Comparison of ENCODE assay signal across 7 cellular contexts in the genomic region with DNA sequence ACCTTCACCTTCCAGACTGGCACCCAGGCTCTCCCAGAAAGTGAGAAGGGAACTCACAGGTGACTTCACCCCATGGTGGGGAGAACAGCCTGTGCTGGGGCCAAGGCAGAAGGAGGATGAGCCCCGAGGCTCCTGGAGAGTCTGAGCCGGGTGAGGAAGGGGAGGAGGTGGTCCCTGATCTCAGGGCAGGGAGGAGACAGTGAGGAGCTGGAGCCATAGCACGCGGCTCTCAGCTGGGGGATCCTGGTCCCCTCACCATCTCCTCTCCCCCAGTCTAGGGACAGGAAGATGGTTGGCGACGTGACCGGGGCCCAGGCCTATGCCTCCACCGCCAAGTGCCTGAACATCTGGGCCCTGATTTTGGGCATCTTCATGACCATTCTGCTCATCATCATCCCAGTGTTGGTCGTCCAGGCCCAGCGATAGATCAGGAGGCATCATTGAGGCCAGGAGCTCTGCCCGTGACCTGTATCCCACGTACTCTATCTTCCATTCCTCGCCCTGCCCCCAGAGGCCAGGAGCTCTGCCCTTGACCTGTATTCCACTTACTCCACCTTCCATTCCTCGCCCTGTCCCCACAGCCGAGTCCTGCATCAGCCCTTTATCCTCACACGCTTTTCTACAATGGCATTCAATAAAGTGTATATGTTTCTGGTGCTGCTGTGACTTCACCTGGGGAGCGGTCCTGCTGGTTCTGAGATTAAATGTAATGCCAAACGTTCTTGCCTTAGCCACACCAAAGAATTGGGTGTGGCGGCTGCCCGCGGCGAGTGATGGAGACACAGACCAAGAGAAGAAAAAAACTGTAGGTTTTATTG. TPM values are rescaled to one million over a fixed set of nuclear protein-coding genes. Genes with fewer than 3 reads are reported as not detected.
DNase-seq lines count a peak whose midpoint lies in the region; ATAC-seq, FAIRE-seq and TF ChIP-seq lines count a peak whose summit lies in the region.
"Not testable (repeated sequence)": the region's sequence is repeated elsewhere in the genome, so short reads cannot be mapped to it uniquely, and the experiment has no call there.
"Had no signal": no experiment of that assay in that cellular context is flagged by ENCODE, and none has a peak within 500 bp of the region (broad histone marks: within the 10 kb centered on the region; RNA-seq: fewer than 3 reads in every experiment).

No MANE protein-coding gene starts in this region.

- H3K4me1 ChIP-seq in GM23338 (ENCODE audit: insufficient read depth) (peaks cover 61% of the 10 kb centered on the region), neutrophil (ENCODE audit: control insufficient read depth in 1 of 2, insufficient read depth in 1 of 2, low read depth in 1 of 2, low read length in 1 of 2) (peaks cover 52 to 70% of the 10 kb centered on the region in 2 experiments), transverse colon (peaks cover 22 to 45% (median 29%) of the 10 kb centered on the region in 4 donors)

- peaks cover 63% of the 10 kb centered on the region for H3K4me1 Mint-ChIP-seq in GM23338
- peaks cover 56% of the 10 kb centered on the region for H3K4me1 Mint-ChIP-seq in activated B cell treated with CpG ODN at 0.5 μM for 24 hours

- 55 to 57% methylated on average over 12 to 22 of the region's 22 CpGs for WGBS in transverse colon (ENCODE audit: low coverage in 1 of 2), 2 donors

- CTCF ChIA-PET in activated B cell treated with CpG ODN at 0.5 μM for 24 hours (lab: Charles Lee): interaction anchor here (1.0 to 1.7 kb wide), 4 partner anchors 8 to 58 kb away, joined by 3 to 6 read pairs (median 4); no protein-coding TSS in a partner anchor

- H3K9me2 ChIP-seq in GM23338 (ENCODE audit: insufficient read depth): not testable (repeated sequence)

- not testable (repeated sequence) for H3K27ac ChIP-seq in GM23338 (ENCODE audit: low read depth)
- peak overlapping the region; percentile 97 for H3K27ac ChIP-seq in neutrophil
- H3K27ac ChIP-seq in transverse colon: peak overlapping the region; percentile 69 to 89 (median 78)

- peak overlapping the region; percentile 86 for H3K4me3 Mint-ChIP-seq in GM23338
- H3K4me3 Mint-ChIP-seq in activated B cell treated with CpG ODN at 0.5 μM for 24 hours: peak overlapping the region; percentile 99

- H2AFZ ChIP-seq in GM23338: not testable (repeated sequence)

- not testable (repeated sequence) for TF ChIP-seq CTCF in GM23338 (conservative IDR thresholded peaks at IDR 0.05; ENCODE audit: low read depth in 2 of 2); activated B cell treated with CpG ODN at 0.5 μM for 24 hours (IDR thresholded peaks at IDR 0.05); bronchial epithelial cell (IDR thresholded peaks at IDR 0.05; ENCODE audit: insufficient read depth, low read length, severe bottlenecking); neutrophil (IDR thresholded peaks at IDR 0.05); transverse colon (IDR thresholded peaks at IDR 0.05)

- intact Hi-C loops in activated B cell treated with CpG ODN at 0.5 μM for 24 hours (cut with micrococcal nuclease): loop anchor here (1.0 to 5.0 kb wide), 6 partner anchors 8 to 208 kb away; partner anchors contain the start of genes BET1L, PSMD13, PTDSS2 and RIC8A
- intact Hi-C loops in left ventricle myocardium superior (cut with micrococcal nuclease): not testable (repeated sequence)
- intact Hi-C loops in transverse colon (cut with DNase I; ENCODE audit: low total_unique reads): loop anchor here (5.0 kb wide), 1 partner anchor 48 kb away; no protein-coding TSS in a partner anchor

- not testable (repeated sequence) for H3K9me3 Mint-ChIP-seq in GM23338, activated B cell treated with CpG ODN at 0.5 μM for 24 hours

- ATAC-seq in GM23338; activated B cell treated with CpG ODN at 0.5 μM for 24 hours (ENCODE audit: low read depth): not testable (repeated sequence)
- peak; percentile 0 for ATAC-seq in left ventricle myocardium superior

- H4K20me1 ChIP-seq in GM23338 (replicated peaks; ENCODE audit: insufficient read depth): not testable (repeated sequence)

- peak overlapping the region; percentile 93 for H3K27ac Mint-ChIP-seq in GM23338
- H3K27ac Mint-ChIP-seq in activated B cell treated with CpG ODN at 0.5 μM for 24 hours: peak overlapping the region; percentile 98

- POLR2A ChIA-PET in activated B cell treated with CpG ODN at 0.5 μM for 24 hours (lab: Charles Lee): interaction anchor here (0.7 to 3.2 kb wide), 6 partner anchors 9 to 102 kb away, joined by 3 to 15 read pairs (median 7); partner anchors contain the start of genes BET1L, PGGHG and RIC8A

- H3K36me3 ChIP-seq in GM23338 (ENCODE audit: insufficient read depth); bronchial epithelial cell (ENCODE audit: control insufficient read depth, insufficient read depth, low read length); transverse colon: not testable (repeated sequence)
- H3K36me3 ChIP-seq in neutrophil: peaks cover 13% of the 10 kb centered on the region

- FAIRE-seq in bronchial epithelial cell (lab: Jason Lieb, UNC): not testable (repeated sequence)

- H3F3A ChIP-seq in GM23338 (replicated peaks; ENCODE audit: low read depth): peaks cover 33% of the 10 kb centered on the region

- H3K27me3 Mint-ChIP-seq in GM23338 (ENCODE audit: insufficient read depth, low read depth, poor library complexity): peaks cover 30% of the 10 kb centered on the region
- H3K27me3 Mint-ChIP-seq in activated B cell treated with CpG ODN at 0.5 μM for 24 hours: not testable (repeated sequence)

- not testable (repeated sequence) for H3K36me3 Mint-ChIP-seq in GM23338 (ENCODE audit: low read depth); activated B cell treated with CpG ODN at 0.5 μM for 24 hours (ENCODE audit: low read depth)

- H3K9me3 ChIP-seq in neutrophil, transverse colon: not testable (repeated sequence)

- H3K4me3 ChIP-seq in GM23338 (peak overlapping the region; percentile 68), bronchial epithelial cell (ENCODE audit: low read depth, low read length) (peak overlapping the region; percentile 20), neutrophil (ENCODE audit: low read depth in 1 of 2, low read length in 1 of 2) (peak overlapping the region; percentile 89 to 100), transverse colon (peak overlapping the region in 3 of 4 donors; percentile 26 to 50 (median 32))

- in situ Hi-C loops in transverse colon (cut with MboI; ENCODE audit: low pct_ligation_motif_present in 1 of 4, low pct_unique_long_range_greater_than_20kb in 1 of 4, low sequenced_read_pairs in 3 of 4): loop anchor here in 1 of 4 donors (5.0 kb wide), 1 partner anchor 58 kb away; the partner anchor contains the start of gene B4GALNT4

- not testable (repeated sequence) for DNase-seq in GM23338 (ENCODE audit: low spot score); activated B cell treated with CpG ODN at 0.5 μM for 24 hours; left ventricle myocardium superior; transverse colon
- DNase-seq in bronchial epithelial cell (ENCODE audit: low read depth): peak; percentile 48

- TF ChIP-seq EP300 in transverse colon (IDR thresholded peaks at IDR 0.05; ENCODE audit: low read depth): not testable (repeated sequence)

- not testable (repeated sequence) for H3K27me3 ChIP-seq in GM23338 (ENCODE audit: insufficient read depth); bronchial epithelial cell (ENCODE audit: control insufficient read depth, insufficient read depth, low read length); neutrophil; transverse colon

- TF ChIP-seq POLR2A in transverse colon (IDR thresholded peaks at IDR 0.05): not testable (repeated sequence)

- H3K4me2 ChIP-seq in GM23338: peak overlapping the region; percentile 84

- peaks cover 13% of the 10 kb centered on the region for H3K79me2 ChIP-seq in GM23338 (replicated peaks; ENCODE audit: insufficient read depth)

RNA-seq across cellular contexts. Expression of gene IFITM2, which starts 1.3 kb away (rescaled TPM):
- 57.3 and 91.2 TPM in 2 replicates for total RNA-seq in GM23338 (2014; rRNA removed; shearing (Covaris generic))
- 857 and 906 TPM in 2 replicates for polyA plus RNA-seq in GM23338 (2016; fragmentation: Nextera tagmentation; extraction: Ambion mirVana)
- total RNA-seq in activated B cell treated with CpG ODN at 0.5 μM for 24 hours: 112 and 125 TPM in 2 replicates
- total RNA-seq in bronchial epithelial cell: 1.4 and 3.7 TPM in 2 replicates
- 200 TPM for total RNA-seq in left ventricle myocardium superior
- 10 to 100 TPM; 19.1 to 78.6 (median 49.8) TPM for total RNA-seq in transverse colon

RNA-seq across cellular contexts. Expression of gene IFITM1, which starts 4.9 kb away (rescaled TPM):
- total RNA-seq in GM23338 (2014; rRNA removed; shearing (Covaris generic)): 396 and 409 TPM in 2 replicates
- polyA plus RNA-seq in GM23338 (2016; fragmentation: Nextera tagmentation; extraction: Ambion mirVana): 1,180 and 1,194 TPM in 2 replicates
- total RNA-seq in activated B cell treated with CpG ODN at 0.5 μM for 24 hours (21.2 and 25.3 TPM in 2 replicates), bronchial epithelial cell (1.2 and 1.8 TPM in 2 replicates), left ventricle myocardium superior (101 TPM), transverse colon (100 to 1,000 TPM in 1 of 4 donors, 10 to 100 TPM in 3; 19.9 to 109 (median 60.5) TPM)

RNA-seq across cellular contexts. Expression of gene IFITM5, which starts 9.6 kb away (rescaled TPM):
- total RNA-seq in GM23338 (2014; rRNA removed; shearing (Covaris generic)): not detected in 2 replicates
- polyA plus RNA-seq in GM23338 (2016; fragmentation: Nextera tagmentation; extraction: Ambion mirVana): 0.42 TPM in 1 of 2 replicates, not detected in the other
- total RNA-seq in activated B cell treated with CpG ODN at 0.5 μM for 24 hours: not detected in 2 replicates
- total RNA-seq in bronchial epithelial cell: not detected in 2 replicates
- not detected for total RNA-seq in left ventricle myocardium superior
- not detected for total RNA-seq in transverse colon
- total RNA-seq: H4 had no signal

RNA-seq across cellular contexts. Expression of gene IFITM3, which starts 11.7 kb away (rescaled TPM):
- 72.4 and 82.3 TPM in 2 replicates for total RNA-seq in GM23338 (2014; rRNA removed; shearing (Covaris generic))
- polyA plus RNA-seq in GM23338 (2016; fragmentation: Nextera tagmentation; extraction: Ambion mirVana): 829 and 840 TPM in 2 replicates
- 14.8 and 17.0 TPM in 2 replicates for total RNA-seq in activated B cell treated with CpG ODN at 0.5 μM for 24 hours
- 4.5 and 14.5 TPM in 2 replicates for total RNA-seq in bronchial epithelial cell
- 259 TPM for total RNA-seq in left ventricle myocardium superior
- total RNA-seq in transverse colon: 100 to 1,000 TPM in 3 of 4 donors, 10 to 100 TPM in 1; 88.2 to 139 (median 123) TPM

RNA-seq across cellular contexts. Expression of gene PGGHG, which starts 20.0 kb away (rescaled TPM):
- total RNA-seq in GM23338 (2014; rRNA removed; shearing (Covaris generic)): 45.4 and 55.8 TPM in 2 replicates
- 18.1 and 24.9 TPM in 2 replicates for polyA plus RNA-seq in GM23338 (2016; fragmentation: Nextera tagmentation; extraction: Ambion mirVana)
- total RNA-seq in activated B cell treated with CpG ODN at 0.5 μM for 24 hours (62.3 and 74.1 TPM in 2 replicates), bronchial epithelial cell (1.7 and 3.2 TPM in 2 replicates), left ventricle myocardium superior (7.2 TPM), transverse colon (100 to 1,000 TPM in 1 of 4 donors, 10 to 100 TPM in 3; 15.4 to 117 (median 30.8) TPM)

Comparison
In these comparisons a context has a peak if more than half of its experiments do, and no peak if none do; other contexts are left out.
1. H3K4me3 ChIP-seq: peak in every context shown above with its lines; median percentile 94 in neutrophil; 68 in GM23338; 32 in transverse colon; 20 in bronchial epithelial cell.